1 cellular context compared by ENCODE assay signal in the genomic region with DNA sequence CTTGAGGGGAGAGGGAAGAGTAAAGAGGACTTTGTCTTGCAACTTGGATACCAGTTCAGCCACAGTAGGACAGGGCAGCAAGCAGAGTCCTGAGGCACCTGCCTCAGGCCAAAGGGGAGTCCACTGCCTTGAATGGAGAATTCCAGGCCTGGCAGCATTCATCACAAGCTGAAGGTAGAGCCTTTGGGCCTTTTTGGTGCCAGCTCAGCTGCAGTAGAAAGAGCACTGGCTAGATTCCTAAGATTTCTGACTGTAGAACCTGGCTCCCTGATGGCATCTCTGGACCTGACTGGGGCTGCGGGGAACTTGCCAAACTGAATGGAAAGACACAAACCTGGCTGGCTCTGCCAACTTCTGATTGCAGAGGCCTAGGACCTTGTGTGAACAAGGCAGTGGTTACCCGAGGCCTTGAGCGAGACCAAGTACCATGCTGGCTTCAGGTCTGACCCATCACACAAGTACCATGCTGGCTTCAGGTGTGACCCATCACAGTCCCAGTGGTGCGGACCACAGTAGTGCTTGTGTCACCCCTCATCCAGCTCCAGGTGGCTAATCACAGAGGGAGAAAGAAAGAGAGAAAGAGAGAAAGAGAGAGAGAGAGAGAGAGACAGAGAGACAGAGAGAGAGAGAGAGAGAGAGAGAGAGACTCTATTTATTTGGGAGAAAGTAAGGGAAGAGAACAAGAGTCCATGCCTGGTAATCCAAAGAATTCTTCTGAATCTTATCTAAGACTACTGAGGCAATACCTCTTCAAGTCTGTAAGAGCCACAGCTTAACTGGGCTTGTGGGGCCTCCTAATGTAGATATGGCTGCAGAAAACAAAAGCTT.
TF ChIP-seq lines count a peak whose summit lies in the region.

No MANE protein-coding gene starts in this region.

TF ChIP-seq in HepG2, 621 proteins besides CTCF, POLR2A, EP300 and RAD21 (continued from another document):
- TF ChIP-seq, protein P1, sequence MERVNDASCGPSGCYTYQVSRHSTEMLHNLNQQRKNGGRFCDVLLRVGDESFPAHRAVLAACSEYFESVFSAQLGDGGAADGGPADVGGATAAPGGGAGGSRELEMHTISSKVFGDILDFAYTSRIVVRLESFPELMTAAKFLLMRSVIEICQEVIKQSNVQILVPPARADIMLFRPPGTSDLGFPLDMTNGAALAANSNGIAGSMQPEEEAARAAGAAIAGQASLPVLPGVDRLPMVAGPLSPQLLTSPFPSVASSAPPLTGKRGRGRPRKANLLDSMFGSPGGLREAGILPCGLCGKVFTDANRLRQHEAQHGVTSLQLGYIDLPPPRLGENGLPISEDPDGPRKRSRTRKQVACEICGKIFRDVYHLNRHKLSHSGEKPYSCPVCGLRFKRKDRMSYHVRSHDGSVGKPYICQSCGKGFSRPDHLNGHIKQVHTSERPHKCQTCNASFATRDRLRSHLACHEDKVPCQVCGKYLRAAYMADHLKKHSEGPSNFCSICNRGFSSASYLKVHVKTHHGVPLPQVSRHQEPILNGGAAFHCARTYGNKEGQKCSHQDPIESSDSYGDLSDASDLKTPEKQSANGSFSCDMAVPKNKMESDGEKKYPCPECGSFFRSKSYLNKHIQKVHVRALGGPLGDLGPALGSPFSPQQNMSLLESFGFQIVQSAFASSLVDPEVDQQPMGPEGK (CRISPR knock-in tag; IDR thresholded peaks at IDR 0.05) = no peak
- TF ChIP-seq ZNF768 (CRISPR knock-in tag; IDR thresholded peaks at IDR 0.05) = no peak
- TF ChIP-seq ARNT2 (CRISPR knock-in tag; IDR thresholded peaks at IDR 0.05; ENCODE audit: low read depth) = no peak
- no peak for TF ChIP-seq HNRNPK (IDR thresholded peaks at IDR 0.05; ENCODE audit: low read depth, low read length, poor library complexity, severe bottlenecking)
- no peak for TF ChIP-seq IKZF4 (CRISPR knock-in tag; IDR thresholded peaks at IDR 0.05; ENCODE audit: borderline replicate concordance, low read depth, not compliant biosample characterization)
- TF ChIP-seq, protein P2, sequence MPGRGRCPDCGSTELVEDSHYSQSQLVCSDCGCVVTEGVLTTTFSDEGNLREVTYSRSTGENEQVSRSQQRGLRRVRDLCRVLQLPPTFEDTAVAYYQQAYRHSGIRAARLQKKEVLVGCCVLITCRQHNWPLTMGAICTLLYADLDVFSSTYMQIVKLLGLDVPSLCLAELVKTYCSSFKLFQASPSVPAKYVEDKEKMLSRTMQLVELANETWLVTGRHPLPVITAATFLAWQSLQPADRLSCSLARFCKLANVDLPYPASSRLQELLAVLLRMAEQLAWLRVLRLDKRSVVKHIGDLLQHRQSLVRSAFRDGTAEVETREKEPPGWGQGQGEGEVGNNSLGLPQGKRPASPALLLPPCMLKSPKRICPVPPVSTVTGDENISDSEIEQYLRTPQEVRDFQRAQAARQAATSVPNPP (CRISPR knock-in tag; IDR thresholded peaks at IDR 0.05) = no peak
- TF ChIP-seq RNF2 (conservative IDR thresholded peaks at IDR 0.05; ENCODE audit: low read depth) = no peak
- TF ChIP-seq, protein P3, sequence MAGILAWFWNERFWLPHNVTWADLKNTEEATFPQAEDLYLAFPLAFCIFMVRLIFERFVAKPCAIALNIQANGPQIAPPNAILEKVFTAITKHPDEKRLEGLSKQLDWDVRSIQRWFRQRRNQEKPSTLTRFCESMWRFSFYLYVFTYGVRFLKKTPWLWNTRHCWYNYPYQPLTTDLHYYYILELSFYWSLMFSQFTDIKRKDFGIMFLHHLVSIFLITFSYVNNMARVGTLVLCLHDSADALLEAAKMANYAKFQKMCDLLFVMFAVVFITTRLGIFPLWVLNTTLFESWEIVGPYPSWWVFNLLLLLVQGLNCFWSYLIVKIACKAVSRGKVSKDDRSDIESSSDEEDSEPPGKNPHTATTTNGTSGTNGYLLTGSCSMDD (CRISPR knock-in tag; IDR thresholded peaks at IDR 0.05) = no peak
- no peak for TF ChIP-seq PAF1 (CRISPR knock-in tag; IDR thresholded peaks at IDR 0.05)
- TF ChIP-seq, protein P4, sequence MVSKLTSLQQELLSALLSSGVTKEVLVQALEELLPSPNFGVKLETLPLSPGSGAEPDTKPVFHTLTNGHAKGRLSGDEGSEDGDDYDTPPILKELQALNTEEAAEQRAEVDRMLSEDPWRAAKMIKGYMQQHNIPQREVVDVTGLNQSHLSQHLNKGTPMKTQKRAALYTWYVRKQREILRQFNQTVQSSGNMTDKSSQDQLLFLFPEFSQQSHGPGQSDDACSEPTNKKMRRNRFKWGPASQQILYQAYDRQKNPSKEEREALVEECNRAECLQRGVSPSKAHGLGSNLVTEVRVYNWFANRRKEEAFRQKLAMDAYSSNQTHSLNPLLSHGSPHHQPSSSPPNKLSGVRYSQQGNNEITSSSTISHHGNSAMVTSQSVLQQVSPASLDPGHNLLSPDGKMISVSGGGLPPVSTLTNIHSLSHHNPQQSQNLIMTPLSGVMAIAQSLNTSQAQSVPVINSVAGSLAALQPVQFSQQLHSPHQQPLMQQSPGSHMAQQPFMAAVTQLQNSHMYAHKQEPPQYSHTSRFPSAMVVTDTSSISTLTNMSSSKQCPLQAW (CRISPR knock-in tag; IDR thresholded peaks at IDR 0.05) = no peak
- TF ChIP-seq ZNF282 (IDR thresholded peaks at IDR 0.05; ENCODE audit: partially characterized antibody) = no peak
- TF ChIP-seq, protein P5, sequence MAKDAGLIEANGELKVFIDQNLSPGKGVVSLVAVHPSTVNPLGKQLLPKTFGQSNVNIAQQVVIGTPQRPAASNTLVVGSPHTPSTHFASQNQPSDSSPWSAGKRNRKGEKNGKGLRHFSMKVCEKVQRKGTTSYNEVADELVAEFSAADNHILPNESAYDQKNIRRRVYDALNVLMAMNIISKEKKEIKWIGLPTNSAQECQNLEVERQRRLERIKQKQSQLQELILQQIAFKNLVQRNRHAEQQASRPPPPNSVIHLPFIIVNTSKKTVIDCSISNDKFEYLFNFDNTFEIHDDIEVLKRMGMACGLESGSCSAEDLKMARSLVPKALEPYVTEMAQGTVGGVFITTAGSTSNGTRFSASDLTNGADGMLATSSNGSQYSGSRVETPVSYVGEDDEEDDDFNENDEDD (CRISPR knock-in tag; IDR thresholded peaks at IDR 0.05; ENCODE audit: borderline replicate concordance) = no peak
- no peak for TF ChIP-seq POLR2AphosphoS5 (IDR thresholded peaks at IDR 0.05; ENCODE audit: low read depth, low read length)
- TF ChIP-seq, protein P6, sequence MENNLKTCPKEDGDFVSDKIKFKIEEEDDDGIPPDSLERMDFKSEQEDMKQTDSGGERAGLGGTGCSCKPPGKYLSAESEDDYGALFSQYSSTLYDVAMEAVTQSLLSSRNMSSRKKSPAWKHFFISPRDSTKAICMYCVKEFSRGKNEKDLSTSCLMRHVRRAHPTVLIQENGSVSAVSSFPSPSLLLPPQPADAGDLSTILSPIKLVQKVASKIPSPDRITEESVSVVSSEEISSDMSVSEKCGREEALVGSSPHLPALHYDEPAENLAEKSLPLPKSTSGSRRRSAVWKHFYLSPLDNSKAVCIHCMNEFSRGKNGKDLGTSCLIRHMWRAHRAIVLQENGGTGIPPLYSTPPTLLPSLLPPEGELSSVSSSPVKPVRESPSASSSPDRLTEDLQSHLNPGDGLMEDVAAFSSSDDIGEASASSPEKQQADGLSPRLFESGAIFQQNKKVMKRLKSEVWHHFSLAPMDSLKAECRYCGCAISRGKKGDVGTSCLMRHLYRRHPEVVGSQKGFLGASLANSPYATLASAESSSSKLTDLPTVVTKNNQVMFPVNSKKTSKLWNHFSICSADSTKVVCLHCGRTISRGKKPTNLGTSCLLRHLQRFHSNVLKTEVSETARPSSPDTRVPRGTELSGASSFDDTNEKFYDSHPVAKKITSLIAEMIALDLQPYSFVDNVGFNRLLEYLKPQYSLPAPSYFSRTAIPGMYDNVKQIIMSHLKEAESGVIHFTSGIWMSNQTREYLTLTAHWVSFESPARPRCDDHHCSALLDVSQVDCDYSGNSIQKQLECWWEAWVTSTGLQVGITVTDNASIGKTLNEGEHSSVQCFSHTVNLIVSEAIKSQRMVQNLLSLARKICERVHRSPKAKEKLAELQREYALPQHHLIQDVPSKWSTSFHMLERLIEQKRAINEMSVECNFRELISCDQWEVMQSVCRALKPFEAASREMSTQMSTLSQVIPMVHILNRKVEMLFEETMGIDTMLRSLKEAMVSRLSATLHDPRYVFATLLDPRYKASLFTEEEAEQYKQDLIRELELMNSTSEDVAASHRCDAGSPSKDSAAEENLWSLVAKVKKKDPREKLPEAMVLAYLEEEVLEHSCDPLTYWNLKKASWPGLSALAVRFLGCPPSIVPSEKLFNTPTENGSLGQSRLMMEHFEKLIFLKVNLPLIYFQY (CRISPR knock-in tag; IDR thresholded peaks at IDR 0.05; ENCODE audit: borderline replicate concordance) = no peak
